ENCODE assay signal across 12 cellular contexts in the genomic region with DNA sequence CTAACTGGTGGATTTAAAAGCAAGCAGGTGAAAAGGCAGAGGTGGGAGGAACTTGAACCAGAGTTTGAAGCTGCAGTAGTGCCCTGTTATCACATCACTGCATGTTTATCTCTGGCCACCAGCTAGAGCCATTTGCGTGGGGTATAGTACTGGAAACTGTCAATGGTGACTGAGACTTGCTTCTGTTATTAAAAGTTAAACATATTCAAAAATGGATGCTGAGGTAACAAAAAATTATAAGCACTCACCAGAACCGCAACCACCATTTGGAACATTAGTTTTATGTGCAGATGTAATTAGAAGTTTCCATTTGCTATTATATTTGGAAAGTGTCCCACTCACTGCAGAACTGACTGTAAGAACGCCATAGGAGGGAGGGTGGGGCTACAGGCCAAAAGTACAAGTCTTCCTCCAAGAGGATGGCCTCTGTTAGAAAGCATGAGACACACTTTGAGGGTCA. TPM values are rescaled to one million over a fixed set of nuclear protein-coding genes. Genes with fewer than 3 reads are reported as not detected.
DNase-seq lines count a peak whose midpoint lies in the region; ATAC-seq and TF ChIP-seq lines count a peak whose summit lies in the region.
"Had no signal": no experiment of that assay in that cellular context is flagged by ENCODE, and none has a peak within 500 bp of the region (broad histone marks: within the 10 kb centered on the region; RNA-seq: fewer than 3 reads in every experiment).

No MANE protein-coding gene starts in this region.

- peak overlapping the region; percentile 83 for H3K4me3 ChIP-seq in AG10803 (ENCODE audit: low read length)
- no peak overlapping the region for H3K4me3 ChIP-seq in KMS-11 (IDR thresholded peaks at IDR 0.05; ENCODE audit: insufficient read depth, low read depth, low read length)
- H3K4me3 ChIP-seq in BE2C (ENCODE audit: low read depth, low read length), result no peak overlapping the region

- ATAC-seq in HG03457 (IDR thresholded peaks at IDR 0.05; ENCODE audit: unreplicated experiment), result no peak

- H3K36me3 ChIP-seq in KMS-11 (ENCODE audit: insufficient read depth) (no peaks in the 10 kb centered on the region), BE2C (no peaks in the 10 kb centered on the region)

- H3K9me3 ChIP-seq in BE2C, result no peaks in the 10 kb centered on the region
- H3K9me3 ChIP-seq: left lung had no signal

- peak overlapping the region; percentile 92 for H3K4me3 Mint-ChIP-seq in neural crest cell

- no peak overlapping the region for H3K4me2 ChIP-seq in KMS-11

- H4K20me1 ChIP-seq in KMS-11 (ENCODE audit: insufficient read depth), result 0 out of 2 replicates have a peak, but pooled peaks cover 2% of the 10 kb centered on the region

- H3K27ac ChIP-seq in KMS-11 (no peak overlapping the region), caudate nucleus (ENCODE audit: low read depth, low read length) (peak overlapping the region; percentile 42)

- no peak for TF ChIP-seq CTCF in AG10803 (conservative IDR thresholded peaks at IDR 0.05; ENCODE audit: low read length)
- TF ChIP-seq CTCF in KMS-11 (conservative IDR thresholded peaks at IDR 0.05; ENCODE audit: low read depth, low read length), result no peak
- no peak for TF ChIP-seq CTCF in neural crest cell (conservative IDR thresholded peaks at IDR 0.05)
- no peak for TF ChIP-seq CTCF in BE2C (IDR thresholded peaks at IDR 0.05; ENCODE audit: low read depth, low read length)

- H3K79me2 ChIP-seq in KMS-11 (ENCODE audit: insufficient read depth, low read depth), result peaks cover 29% of the 10 kb centered on the region

- DNase-seq in AG10803 (ENCODE audit: low read depth) (peak; percentile 26), caudate nucleus (lab: John Stamatoyannopoulos, UW) (no peak), neural crest cell (ENCODE audit: low read depth, low spot score) (no peak), iPS-NIHi11 (ENCODE audit: low spot score) (no peak), NCI-H2227 treated with DMSO at 0.1 percent for 48 hours (lab: John Stamatoyannopoulos, UW) (no peak), BE2C (no peak)
- DNase-seq: stimulated activated CD4-positive, alpha-beta T cell treated with anti-CD3 and anti-CD28 coated beads, Interleukin-2, amount 100 ng/mL, for 48 hours had no signal

- H3K27ac Mint-ChIP-seq in neural crest cell (ENCODE audit: unreplicated experiment), result no peak overlapping the region
- H3K27ac Mint-ChIP-seq: activated T-helper 2 cell treated with anti-CD3 and anti-CD28 coated beads, Interferon-gamma antibody, Interleukin-2, Interleukin-4, amounts not matched to agents 10 μg/mL and 5 μg/mL and 100 μg/mL, durations not matched to agents 14 hours and 24 hours and 36 hours had no signal

- H3K36me3 Mint-ChIP-seq in neural crest cell (ENCODE audit: low read depth), result peaks cover 7% of the 10 kb centered on the region

- H3K27me3 Mint-ChIP-seq in neural crest cell (ENCODE audit: low read depth), result peaks cover 12% of the 10 kb centered on the region

- H3K27me3 ChIP-seq in KMS-11 (ENCODE audit: insufficient read depth, low read depth) (no peaks in the 10 kb centered on the region), BE2C (no peaks in the 10 kb centered on the region)
- H3K27me3 ChIP-seq: left lung had no signal

- H3K9me3 Mint-ChIP-seq in neural crest cell, result no peaks in the 10 kb centered on the region
- H3K9me3 Mint-ChIP-seq: activated T-helper 2 cell treated with anti-CD3 and anti-CD28 coated beads, Interferon-gamma antibody, Interleukin-2, Interleukin-4, amounts not matched to agents 10 μg/mL and 5 μg/mL and 100 μg/mL, durations not matched to agents 14 hours and 24 hours and 36 hours had no signal

- H2AFZ ChIP-seq in KMS-11 (ENCODE audit: low read depth), result peak overlapping the region; percentile 75; the same call in 1 of the 2 replicates

- H3K4me1 Mint-ChIP-seq in neural crest cell, result peaks cover 23% of the 10 kb centered on the region

- H3K4me1 ChIP-seq in KMS-11 (ENCODE audit: low read depth, poor library complexity, severe bottlenecking) (peaks cover 31% of the 10 kb centered on the region), BE2C (no peaks in the 10 kb centered on the region)

- H3K9ac ChIP-seq in KMS-11, result no peak overlapping the region

RNA-seq across cellular contexts. Expression of gene CD59, which starts 1.2 kb away (rescaled TPM):
- 80.5 and 86.3 TPM in 2 replicates for total RNA-seq in neural crest cell
- 7.1 TPM for polyA plus RNA-seq in BE2C (2012; ENCODE audit: insufficient read depth, insufficient read length, low read depth)

RNA-seq across cellular contexts. Expression of gene C11orf91, which starts 36.8 kb away (rescaled TPM):
- 0.57 and 0.68 TPM in 2 replicates for total RNA-seq in neural crest cell
- not detected for polyA plus RNA-seq in BE2C (2012; ENCODE audit: insufficient read depth, insufficient read length, low read depth)
- total RNA-seq: activated T-helper 2 cell treated with anti-CD3 and anti-CD28 coated beads, Interferon-gamma antibody, Interleukin-2, Interleukin-4, amounts not matched to agents 10 μg/mL and 5 μg/mL and 100 μg/mL, durations not matched to agents 14 hours and 24 hours and 36 hours; H7 had no signal

RNA-seq across cellular contexts. Expression of gene FBXO3, which starts 36.9 kb away (rescaled TPM):
- 23.2 TPM in 2 replicates for total RNA-seq in neural crest cell
- polyA plus RNA-seq in BE2C (2012; ENCODE audit: insufficient read depth, insufficient read length, low read depth), result 13.9 TPM
